Comparison of ENCODE assay signal across 8 cellular contexts in the genomic region with DNA sequence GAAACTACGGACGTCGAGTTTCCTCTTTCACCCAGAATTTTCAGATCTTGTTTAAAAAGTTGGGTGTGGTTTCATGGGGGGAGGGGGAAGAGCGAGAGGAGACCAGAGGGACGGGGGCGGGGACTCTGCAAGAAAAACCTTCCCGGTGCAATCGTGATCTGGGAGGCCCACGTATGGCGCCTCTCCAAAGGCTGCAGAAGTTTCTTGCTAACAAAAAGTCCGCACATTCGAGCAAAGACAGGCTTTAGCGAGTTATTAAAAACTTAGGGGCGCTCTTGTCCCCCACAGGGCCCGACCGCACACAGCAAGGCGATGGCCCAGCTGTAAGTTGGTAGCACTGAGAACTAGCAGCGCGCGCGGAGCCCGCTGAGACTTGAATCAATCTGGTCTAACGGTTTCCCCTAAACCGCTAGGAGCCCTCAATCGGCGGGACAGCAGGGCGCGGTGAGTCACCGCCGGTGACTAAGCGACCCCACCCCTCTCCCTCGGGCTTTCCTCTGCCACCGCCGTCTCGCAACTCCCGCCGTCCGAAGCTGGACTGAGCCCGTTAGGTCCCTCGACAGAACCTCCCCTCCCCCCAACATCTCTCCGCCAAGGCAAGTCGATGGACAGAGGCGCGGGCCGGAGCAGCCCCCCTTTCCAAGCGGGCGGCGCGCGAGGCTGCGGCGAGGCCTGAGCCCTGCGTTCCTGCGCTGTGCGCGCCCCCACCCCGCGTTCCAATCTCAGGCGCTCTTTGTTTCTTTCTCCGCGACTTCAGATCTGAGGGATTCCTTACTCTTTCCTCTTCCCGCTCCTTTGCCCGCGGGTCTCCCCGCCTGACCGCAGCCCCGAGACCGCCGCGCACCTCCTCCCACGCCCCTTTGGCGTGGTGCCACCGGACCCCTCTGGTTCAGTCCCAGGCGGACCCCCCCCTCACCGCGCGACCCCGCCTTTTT. TPM values are rescaled to one million over a fixed set of nuclear protein-coding genes. Genes with fewer than 3 reads are reported as not detected.
DNase-seq lines count a peak whose midpoint lies in the region; ATAC-seq and TF ChIP-seq lines count a peak whose summit lies in the region.

A gene (plus strand): TSS at position 161 of the 935 bp plus-strand sequence. CDS start 1,182 bp downstream, outside the sequence.

- peak within 1 kb of the TSS; percentile 94 for H3K4me3 Mint-ChIP-seq in T-helper 17 cell

- H3K4me1 Mint-ChIP-seq in T-helper 17 cell: peaks cover 56% of the 10 kb centered on the region

- peak within 1 kb of the TSS; percentile 98 for H3K4me3 ChIP-seq in BJ (ENCODE audit: low read depth, low read length)
- peak within 1 kb of the TSS; percentile 91 for H3K4me3 ChIP-seq in rectal smooth muscle tissue (ENCODE audit: low read length)
- peak within 1 kb of the TSS; percentile 93 to 97 for H3K4me3 ChIP-seq in uterus

- H3K36me3 ChIP-seq in BJ (ENCODE audit: control insufficient read depth, insufficient read depth, low read length) (peaks cover 6% of the 10 kb centered on the region), rectal smooth muscle tissue (ENCODE audit: control insufficient read depth, insufficient read depth, low read length) (peaks cover 4% of the 10 kb centered on the region), uterus (no peaks in the 10 kb centered on the region)

- CTCF ChIA-PET in BJ (lab: Yijun Ruan, JAX): interaction anchor here (0.6 to 1.7 kb wide), 7 partner anchors 29 to 370 kb away, joined by 3 to 4 read pairs (median 3); no protein-coding TSS in a partner anchor

- TF ChIP-seq POLR2A in uterus (IDR thresholded peaks at IDR 0.05): peak; percentile 47 to 66

- H3K36me3 Mint-ChIP-seq in T-helper 17 cell (ENCODE audit: low read depth): peaks cover 2% of the 10 kb centered on the region

- H3K9me3 ChIP-seq in T-helper 17 cell (ENCODE audit: control insufficient read depth, low read length, poor library complexity, severe bottlenecking): no peaks in the 10 kb centered on the region
- H3K9me3 ChIP-seq in uterus: no peaks in the 10 kb centered on the region

- H3K4me1 ChIP-seq in rectal smooth muscle tissue (ENCODE audit: control insufficient read depth, insufficient read depth, low read length) (peaks cover 11% of the 10 kb centered on the region), uterus (no peaks in the 10 kb centered on the region)

- peak; percentile 48 for ATAC-seq in GM19395 (IDR thresholded peaks at IDR 0.05; ENCODE audit: unreplicated experiment)
- peak; percentile 27 for ATAC-seq in HG03521 (IDR thresholded peaks at IDR 0.05; ENCODE audit: unreplicated experiment)
- ATAC-seq in T-helper 17 cell: peak; percentile 45
- peak; percentile 76 for ATAC-seq in left ventricle myocardium superior

- POLR2A ChIA-PET in BJ (lab: Charles Lee): interaction anchor here (0.5 to 1.1 kb wide), 5 partner anchors 13 to 400 kb away, joined by 3 to 4 read pairs (median 3); no protein-coding TSS in a partner anchor

- peak within 1 kb of the TSS; percentile 97 for H3K27ac ChIP-seq in rectal smooth muscle tissue (ENCODE audit: low read depth, low read length)
- H3K27ac ChIP-seq in uterus: peak within 1 kb of the TSS; percentile 100

- peak within 1 kb of the TSS; percentile 98 for H3K27ac Mint-ChIP-seq in T-helper 17 cell

- TF ChIP-seq CTCF in BJ (IDR thresholded peaks at IDR 0.05; ENCODE audit: insufficient read depth, low read depth, low read length): peak; percentile 22; the same call in 1 of the 2 replicates
- peak in 3 of 4 experiments; percentile 6 to 48 (median 23) for TF ChIP-seq CTCF in uterus (IDR thresholded peaks at IDR 0.05)

- no peaks in the 10 kb centered on the region for H3K27me3 ChIP-seq in BJ (ENCODE audit: control insufficient read depth, insufficient read depth, low read length)
- no peaks in the 10 kb centered on the region for H3K27me3 ChIP-seq in rectal smooth muscle tissue (ENCODE audit: control insufficient read depth, insufficient read depth, low read length)
- no peaks in the 10 kb centered on the region for H3K27me3 ChIP-seq in uterus

- intact Hi-C loops in left ventricle myocardium superior (cut with micrococcal nuclease) (no loop called here), uterus (cut with DNase I; ENCODE audit: low total_unique reads) (no loop called here)

- no peaks in the 10 kb centered on the region for H3K27me3 Mint-ChIP-seq in T-helper 17 cell

- H3K9ac ChIP-seq in rectal smooth muscle tissue (ENCODE audit: low read length): peak within 1 kb of the TSS; percentile 42

- peak; percentile 86 for DNase-seq in BJ (ENCODE audit: low read depth)
- DNase-seq in T-helper 17 cell: peak; percentile 63 to 83 (median 68)
- peak; percentile 96 for DNase-seq in amniotic stem cell (lab: John Stamatoyannopoulos, UW)
- peak; percentile 90 for DNase-seq in left ventricle myocardium superior
- peak; percentile 92 to 95 for DNase-seq in uterus

RNA-seq across cellular contexts. Expression of the gene that starts here (rescaled TPM):
- 3,965 and 5,431 TPM in 2 replicates for polyA plus RNA-seq in BJ (2011; rRNA removed)
- 2,786 and 3,002 TPM in 2 replicates for polyA minus RNA-seq in BJ (2011; rRNA and poly(A)+ RNA removed)
- total RNA-seq in T-helper 17 cell: 1,000 to 10,000 TPM; 1,558 to 2,042 TPM
- 329 TPM for total RNA-seq in left ventricle myocardium superior
- 1,000 to 10,000 TPM; 1,892 to 2,495 (median 2,052) TPM for total RNA-seq in uterus

Comparison
In these comparisons a context has a peak if more than half of its experiments do, and no peak if none do; other contexts are left out.
1. Peak in every context shown above with its lines: DNase-seq, ATAC-seq, H3K4me3 ChIP-seq and H3K27ac ChIP-seq.